Comparison of ENCODE assay signal across 8 cellular contexts in genomic region chr12:57243521-57244305, GRCh38. TPM values are rescaled to one million over a fixed set of nuclear protein-coding genes. Genes with fewer than 3 reads are reported as not detected.
DNase-seq lines count a peak whose midpoint lies in the region; ATAC-seq and TF ChIP-seq lines count a peak whose summit lies in the region.

No MANE protein-coding gene starts in this region.

- peaks cover 6% of the 10 kb centered on the region for H3K79me2 ChIP-seq in Loucy (ENCODE audit: insufficient read depth, low read length)

- H3K27me3 ChIP-seq in Loucy (ENCODE audit: insufficient read depth, low read length, poor library complexity, severe bottlenecking): no peaks in the 10 kb centered on the region
- peaks cover 4% of the 10 kb centered on the region for H3K27me3 ChIP-seq in adipocyte (replicated peaks; ENCODE audit: control insufficient read depth, insufficient read depth, low read length)
- peaks cover 60% of the 10 kb centered on the region for H3K27me3 ChIP-seq in left ventricle myocardium inferior (ENCODE audit: low read depth)

- no peaks in the 10 kb centered on the region for H3K9me2 ChIP-seq in Loucy (replicated peaks; ENCODE audit: low read depth, low read length)

- peak overlapping the region; percentile 69 for H3K9ac ChIP-seq in Loucy (ENCODE audit: low read depth, low read length, poor library complexity, severe bottlenecking)
- H3K9ac ChIP-seq in adipocyte (ENCODE audit: low read length): no peak overlapping the region

- ATAC-seq in GM18867 (IDR thresholded peaks at IDR 0.05; ENCODE audit: unreplicated experiment): no peak
- ATAC-seq in GM19035 (IDR thresholded peaks at IDR 0.05; ENCODE audit: unreplicated experiment): no peak

- no peaks in the 10 kb centered on the region for H3K9me3 ChIP-seq in Loucy (ENCODE audit: insufficient read depth, low read depth, low read length)
- no peaks in the 10 kb centered on the region for H3K9me3 ChIP-seq in adipocyte (ENCODE audit: control insufficient read depth, low read length)
- no peaks in the 10 kb centered on the region for H3K9me3 ChIP-seq in left ventricle myocardium inferior (replicated peaks)

- DNase-seq in Daoy (ENCODE audit: low read depth): peak; percentile 78
- peak; percentile 72 for DNase-seq in SW480 (ENCODE audit: low spot score)
- peak; percentile 93 for DNase-seq in adipocyte (ENCODE audit: low read depth)
- DNase-seq in left ventricle myocardium inferior: peak; percentile 79
- DNase-seq in retinal pigment epithelial cell (ENCODE audit: low read depth): no peak

- H3K4me3 ChIP-seq in Loucy (ENCODE audit: low read length, poor library complexity, severe bottlenecking): peak overlapping the region; percentile 76
- H3K4me3 ChIP-seq in adipocyte (ENCODE audit: low read length): no peak overlapping the region
- H3K4me3 ChIP-seq in left ventricle myocardium inferior: peak overlapping the region; percentile 60
- H3K4me3 ChIP-seq in retinal pigment epithelial cell (ENCODE audit: low read length): peak overlapping the region; percentile 20

- no peak overlapping the region for H3K27ac ChIP-seq in left ventricle myocardium inferior (replicated peaks)

- no peak overlapping the region for H2AFZ ChIP-seq in Loucy (ENCODE audit: low read length)

- H3K4me1 ChIP-seq in Loucy (ENCODE audit: insufficient read depth, low read length, poor library complexity, severe bottlenecking): peaks cover 20% of the 10 kb centered on the region
- peaks cover 34% of the 10 kb centered on the region for H3K4me1 ChIP-seq in adipocyte (ENCODE audit: control insufficient read depth, insufficient read depth, low read length)
- peaks cover 52% of the 10 kb centered on the region for H3K4me1 ChIP-seq in left ventricle myocardium inferior

- peaks cover 4% of the 10 kb centered on the region; the same call in 1 of the 2 replicates for H3F3A ChIP-seq in Loucy (ENCODE audit: low read depth)

- peak overlapping the region; percentile 90 for H3K4me2 ChIP-seq in Loucy (ENCODE audit: low read depth, low read length, poor library complexity, severe bottlenecking)

- H3K36me3 ChIP-seq in Loucy (ENCODE audit: insufficient read depth, low read length) (no peaks in the 10 kb centered on the region), adipocyte (ENCODE audit: control insufficient read depth, insufficient read depth, low read length, severe bottlenecking) (no peaks in the 10 kb centered on the region), left ventricle myocardium inferior (no peaks in the 10 kb centered on the region)

- TF ChIP-seq CTCF in Loucy (conservative IDR thresholded peaks at IDR 0.05; ENCODE audit: low read length) (peak; percentile 56), left ventricle myocardium inferior (IDR thresholded peaks at IDR 0.05; ENCODE audit: borderline replicate concordance) (peak; percentile 80), retinal pigment epithelial cell (conservative IDR thresholded peaks at IDR 0.05; ENCODE audit: low read depth, low read length) (peak; percentile 85)

- intact Hi-C loops in left ventricle myocardium inferior (cut with micrococcal nuclease): no loop called here

- no peaks in the 10 kb centered on the region for H4K20me1 ChIP-seq in Loucy (ENCODE audit: insufficient read depth, low read length, poor library complexity, severe bottlenecking)

RNA-seq across cellular contexts. Expression of gene STAC3, which starts 7.3 kb away (rescaled TPM):
- 0.69 TPM in 1 of 2 replicates, not detected in the other for total RNA-seq in Daoy (2014; rRNA removed; shearing (Covaris generic))
- total RNA-seq in left ventricle myocardium inferior: 0.69 TPM

RNA-seq across cellular contexts. Expression of gene SHMT2, which starts 14.2 kb away (rescaled TPM):
- 196 and 236 TPM in 2 replicates for total RNA-seq in Daoy (2014; rRNA removed; shearing (Covaris generic))
- total RNA-seq in left ventricle myocardium inferior: 22.9 TPM

RNA-seq across cellular contexts. Expression of gene NXPH4, which starts 27.1 kb away (rescaled TPM):
- total RNA-seq in Daoy (2014; rRNA removed; shearing (Covaris generic)): 0.33 and 1.7 TPM in 2 replicates
- 0.44 TPM for total RNA-seq in left ventricle myocardium inferior
